ENCODE assay signal across 11 cellular contexts in genomic region chr10:69336952-69337311, GRCh38. TPM values are rescaled to one million over a fixed set of nuclear protein-coding genes. Genes with fewer than 3 reads are reported as not detected.
A peak's percentile ranks its signal among the peaks of the same experiment; 100 is the strongest.
DNase-seq lines count a peak whose midpoint lies in the region; ATAC-seq and TF ChIP-seq lines count a peak whose summit lies in the region.
"Had no signal": no experiment of that assay in that cellular context is flagged by ENCODE, and none has a peak within 500 bp of the region (broad histone marks: within the 10 kb centered on the region; RNA-seq: fewer than 3 reads in every experiment).

No MANE protein-coding gene starts in this region.

- H2BK5ac ChIP-seq in mesenchymal stem cell (ENCODE audit: low read depth, low read length, poor library complexity, severe bottlenecking): no peak overlapping the region

- H4K8ac ChIP-seq in mesenchymal stem cell (ENCODE audit: low read length): peak overlapping the region; percentile 27

- H3K18ac ChIP-seq in mesenchymal stem cell (ENCODE audit: low read depth in 1 of 2, low read length in 2 of 2): peak overlapping the region in 1 of 2 experiments; percentile 54

- peaks cover 0 to 2% of the 10 kb centered on the region in 2 experiments; a peak in 1 of 3 replicates for H3K36me3 ChIP-seq in HEK293 (ENCODE audit: control insufficient read depth in 2 of 2, insufficient read depth in 1 of 2, low read length in 2 of 2)
- H3K36me3 ChIP-seq in breast epithelium: no peaks in the 10 kb centered on the region
- peaks cover 13 to 14% of the 10 kb centered on the region in 2 experiments for H3K36me3 ChIP-seq in mesenchymal stem cell (ENCODE audit: control insufficient read depth in 1 of 2, insufficient read depth in 2 of 2, low read depth in 1 of 2, low read length in 2 of 2)

- H3K4me2 ChIP-seq in mesenchymal stem cell (ENCODE audit: low read length, poor library complexity, severe bottlenecking): no peak overlapping the region

- no peak overlapping the region for H3K4ac ChIP-seq in mesenchymal stem cell (ENCODE audit: low read depth in 1 of 2, low read length in 2 of 2)

- no peaks in the 10 kb centered on the region for H3K27me3 ChIP-seq in breast epithelium
- no peaks in the 10 kb centered on the region for H3K27me3 ChIP-seq in mesenchymal stem cell (ENCODE audit: control insufficient read depth in 1 of 2, insufficient read depth in 1 of 2, low read length in 2 of 2)
- H3K27me3 ChIP-seq: testis had no signal

- no peak overlapping the region for H2BK15ac ChIP-seq in mesenchymal stem cell (ENCODE audit: low read depth, poor library complexity, severe bottlenecking)

- H2BK12ac ChIP-seq in mesenchymal stem cell (ENCODE audit: low read length in 2 of 2): no peak overlapping the region

- DNase-seq in breast epithelium (ENCODE audit: low spot score in 2 of 2) (no peak), mesenchymal stem cell (no peak), HEK293T (ENCODE audit: extremely low spot score) (no peak), DMS79 (lab: John Stamatoyannopoulos, UW) (no peak)
- DNase-seq: activated CD4-positive, alpha-beta T cell treated with anti-CD3 and anti-CD28 coated beads for 48 hours; activated naive CD4-positive, alpha-beta T cell treated with Interleukin-2 at 50 U/mL for 16 hours; effector memory CD4-positive, alpha-beta T cell; testis had no signal

- H3K4me1 ChIP-seq in HEK293 (ENCODE audit: control insufficient read depth, insufficient read depth, low read length): peaks cover 6% of the 10 kb centered on the region
- H3K4me1 ChIP-seq in breast epithelium: peaks cover 26 to 60% of the 10 kb centered on the region in 2 donors
- H3K4me1 ChIP-seq in mesenchymal stem cell (ENCODE audit: control insufficient read depth, insufficient read depth, low read depth, low read length): peaks cover 53% of the 10 kb centered on the region

- intact Hi-C loops in breast epithelium (cut with DNase I; ENCODE audit: low total_unique reads): no loop called here

- no peak for TF ChIP-seq POLR2A in breast epithelium (IDR thresholded peaks at IDR 0.05)

- 92% methylated on average over 2 of the region's 2 CpGs for WGBS in mesenchymal stem cell

- TF ChIP-seq CTCF in HEK293 (tag by site-specific recombination; IDR thresholded peaks at IDR 0.05) (no peak), breast epithelium (IDR thresholded peaks at IDR 0.05) (no peak)

- no peak overlapping the region for H2AK5ac ChIP-seq in mesenchymal stem cell (ENCODE audit: low read length, severe bottlenecking)

- H3K9me3 ChIP-seq in HEK293 (ENCODE audit: control insufficient read depth, insufficient read depth, low read depth, low read length): no peaks in the 10 kb centered on the region
- no peaks in the 10 kb centered on the region for H3K9me3 ChIP-seq in breast epithelium
- H3K9me3 ChIP-seq in mesenchymal stem cell (ENCODE audit: control insufficient read depth, low read length): no peaks in the 10 kb centered on the region
- H3K9me3 ChIP-seq: testis had no signal

- no peak overlapping the region for H2BK120ac ChIP-seq in mesenchymal stem cell (ENCODE audit: low read depth, low read length)

- no peak overlapping the region for H2AFZ ChIP-seq in mesenchymal stem cell (ENCODE audit: low read depth, low read length)

- H3K27ac ChIP-seq in HEK293 (ENCODE audit: extremely low read depth, low read depth, low read length): no peak overlapping the region
- peak overlapping the region; percentile 44 to 63 for H3K27ac ChIP-seq in breast epithelium
- peak overlapping the region; percentile 69 for H3K27ac ChIP-seq in mesenchymal stem cell (ENCODE audit: low read length, poor library complexity, severe bottlenecking)
- H3K27ac ChIP-seq in temporal lobe (ENCODE audit: low read depth, low read length): peak overlapping the region; percentile 69
- H3K27ac ChIP-seq: testis had no signal

- H3K4me3 ChIP-seq in HEK293 (ENCODE audit: low read depth, low read length) (no peak overlapping the region), breast epithelium (no peak overlapping the region), mesenchymal stem cell (ENCODE audit: insufficient read depth in 1 of 2, low read depth in 1 of 2, low read length in 2 of 2) (peak overlapping the region in 1 of 2 experiments; percentile 60)
- H3K4me3 ChIP-seq: testis had no signal

- peak overlapping the region; percentile 73 for H3K9ac ChIP-seq in mesenchymal stem cell (ENCODE audit: low read length)

- H3K14ac ChIP-seq in mesenchymal stem cell (ENCODE audit: low read length in 2 of 2): no peak overlapping the region

- ATAC-seq in GM21367 (IDR thresholded peaks at IDR 0.05; ENCODE audit: unreplicated experiment): no peak

- H3K23ac ChIP-seq in mesenchymal stem cell (ENCODE audit: low read length in 2 of 2): no peak overlapping the region

- peaks cover 23% of the 10 kb centered on the region for H3K79me1 ChIP-seq in mesenchymal stem cell (replicated peaks; ENCODE audit: low read length, poor library complexity, severe bottlenecking)

- no peak overlapping the region for H4K91ac ChIP-seq in mesenchymal stem cell (ENCODE audit: low read length)

- CTCF ChIA-PET in HEK293 (lab: Yijun Ruan, JAX) (interaction anchor here (0.6 to 0.7 kb wide), 4 partner anchors 10 to 215 kb away, joined by 3 read pairs; no protein-coding TSS in a partner anchor), HEK293T (lab: Yijun Ruan, JAX) (no interaction called here)

- POLR2A ChIA-PET in HEK293 (lab: Yijun Ruan, JAX) (interaction anchor here (1.0 kb wide), 1 partner anchor 13 kb away, joined by 5 read pairs; no protein-coding TSS in a partner anchor), HEK293T (lab: Yijun Ruan, JAX) (interaction anchor here (0.8 to 1.5 kb wide), 2 partner anchors 12 to 17 kb away, joined by 3 read pairs; no protein-coding TSS in a partner anchor)

TF ChIP-seq in HEK293, 187 proteins besides CTCF, POLR2A, EP300 and RAD21 (continues in another document):
- TF ChIP-seq ZNF155 (tag by site-specific recombination; IDR thresholded peaks at IDR 0.05) (no peak), PATZ1 (tag by site-specific recombination; IDR thresholded peaks at IDR 0.05) (no peak), ZNF513 (tag by site-specific recombination; IDR thresholded peaks at IDR 0.05) (no peak), GLI4 (tag by site-specific recombination; IDR thresholded peaks at IDR 0.05) (no peak)

TF ChIP-seq in HEK293T, 16 proteins besides CTCF, POLR2A, EP300 and RAD21:
- TF ChIP-seq FOXM1 (IDR thresholded peaks at IDR 0.05; ENCODE audit: borderline replicate concordance) (no peak), TARDBP (IDR thresholded peaks at IDR 0.05) (no peak), L3MBTL2 (conservative IDR thresholded peaks at IDR 0.05) (no peak), CTBP1 (IDR thresholded peaks at IDR 0.05; ENCODE audit: borderline replicate concordance) (no peak), SUZ12 (IDR thresholded peaks at IDR 0.05) (no peak), HDGF (IDR thresholded peaks at IDR 0.05; ENCODE audit: borderline replicate concordance) (no peak), ZNF384 (IDR thresholded peaks at IDR 0.05) (no peak), ELF4 (IDR thresholded peaks at IDR 0.05) (no peak), FOXA1 (IDR thresholded peaks at IDR 0.05) (no peak), FOXK2 (IDR thresholded peaks at IDR 0.05) (no peak), SP1 (IDR thresholded peaks at IDR 0.05) (no peak), NFRKB (IDR thresholded peaks at IDR 0.05) (no peak), ARNT (IDR thresholded peaks at IDR 0.05) (no peak), BHLHE40 (IDR thresholded peaks at IDR 0.05; ENCODE audit: borderline replicate concordance) (no peak), LEF1 (IDR thresholded peaks at IDR 0.05; ENCODE audit: borderline replicate concordance) (no peak)
- TF ChIP-seq, protein P1, sequence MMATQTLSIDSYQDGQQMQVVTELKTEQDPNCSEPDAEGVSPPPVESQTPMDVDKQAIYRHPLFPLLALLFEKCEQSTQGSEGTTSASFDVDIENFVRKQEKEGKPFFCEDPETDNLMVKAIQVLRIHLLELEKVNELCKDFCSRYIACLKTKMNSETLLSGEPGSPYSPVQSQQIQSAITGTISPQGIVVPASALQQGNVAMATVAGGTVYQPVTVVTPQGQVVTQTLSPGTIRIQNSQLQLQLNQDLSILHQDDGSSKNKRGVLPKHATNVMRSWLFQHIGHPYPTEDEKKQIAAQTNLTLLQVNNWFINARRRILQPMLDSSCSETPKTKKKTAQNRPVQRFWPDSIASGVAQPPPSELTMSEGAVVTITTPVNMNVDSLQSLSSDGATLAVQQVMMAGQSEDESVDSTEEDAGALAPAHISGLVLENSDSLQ (IDR thresholded peaks at IDR 0.05): no peak

RNA-seq across cellular contexts. Expression of gene HK1, which starts 58.6 kb away (rescaled TPM):
- 10 to 100 TPM; 51.2 to 63.4 (median 57.4) TPM for total RNA-seq in breast epithelium
- 69.5 TPM for polyA plus RNA-seq in mesenchymal stem cell (2013, experiment 1 of 2)
- 67.5 TPM for polyA plus RNA-seq in mesenchymal stem cell (2013, experiment 2 of 2)
- total RNA-seq in temporal lobe: 86.8 TPM
